27 cellular contexts compared by ENCODE assay signal in the genomic region with DNA sequence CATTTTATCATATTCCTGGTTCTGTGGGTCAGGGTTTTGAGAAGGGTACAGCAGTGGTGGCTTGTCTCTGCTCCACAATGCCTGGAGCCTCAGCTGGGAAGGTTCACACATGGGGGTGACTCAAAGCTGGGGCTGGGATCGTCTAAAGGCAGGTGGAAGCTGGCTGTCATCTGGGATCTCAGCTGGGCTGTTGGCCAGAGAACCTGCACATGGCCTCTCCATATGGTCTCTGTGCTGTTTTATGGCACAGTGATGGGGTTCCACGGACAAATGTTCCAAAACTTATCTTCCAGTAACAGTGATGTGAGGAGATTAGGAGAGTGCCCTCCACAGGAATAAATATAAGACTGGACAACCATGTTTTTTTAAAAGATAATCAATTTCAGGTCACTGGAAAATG.
"Had no signal": no experiment of that assay in that cellular context is flagged by ENCODE, and none has a peak within 500 bp of the region (broad histone marks: within the 10 kb centered on the region; RNA-seq: fewer than 3 reads in every experiment).

No MANE protein-coding gene starts in this region.

- ATAC-seq: activated CD8-positive, alpha-beta T cell treated with anti-CD3 and anti-CD28 coated beads, Interleukin-2, amount 10 ng/mL, durations not matched to agents 7 days and 5 days; activated naive CD8-positive, alpha-beta T cell treated with anti-CD3 and anti-CD28 coated beads, Interleukin-2, amount 50 U/mL, for 24 hours; effector memory CD8-positive, alpha-beta T cell; esophagus mucosa; left ventricle myocardium superior; natural killer cell treated with Interleukin-12 subunit alpha and Interleukin-12 subunit beta and Interleukin-15 and Interleukin-18, amount 100 ng/mL, for 72 hours; psoas muscle had no signal

- H3K36me3 ChIP-seq: neutrophil, ovary, right atrium auricular region, spleen, thoracic aorta, upper lobe of left lung had no signal

- H3K27ac ChIP-seq: dorsolateral prefrontal cortex, neutrophil, ovary, psoas muscle, right atrium auricular region, spleen, thoracic aorta, upper lobe of left lung had no signal

- DNase-seq: activated CD4-positive, alpha-beta T cell treated with anti-CD3 and anti-CD28 coated beads for 1 hour; activated CD4-positive, alpha-beta T cell treated with anti-CD3 and anti-CD28 coated beads, Interleukin-2, amount 50 U/mL, for 1 hour; activated CD8-positive, alpha-beta T cell treated with anti-CD3 and anti-CD28 coated beads, Interleukin-2, amount 10 ng/mL, durations not matched to agents 7 days and 5 days; activated gamma-delta T cell; activated naive CD4-positive, alpha-beta T cell treated with anti-CD3 and anti-CD28 coated beads, Interleukin-2, amount 50 U/mL, for 16 hours; activated naive CD8-positive, alpha-beta T cell treated with anti-CD3 and anti-CD28 coated beads, Interleukin-2, amount 50 U/mL, for 24 hours; effector memory CD8-positive, alpha-beta T cell; foreskin melanocyte; hippocampal formation; left ventricle myocardium superior; mammary epithelial cell; midbrain; ovary; psoas muscle; spleen; stimulated activated CD4-positive, alpha-beta T cell treated with anti-CD3 and anti-CD28 coated beads, Interleukin-4, amount 100 ng/mL, for 24 hours; stimulated activated naive CD4-positive, alpha-beta T cell treated with Interleukin-2 at 50 U/mL for 16 hours; T-helper 9 cell; upper lobe of left lung had no signal

- H3K9me3 ChIP-seq: neutrophil, ovary, thoracic aorta, upper lobe of left lung had no signal

- H3K4me1 ChIP-seq: psoas muscle, right atrium auricular region, upper lobe of left lung had no signal

- H3K27me3 ChIP-seq: dorsolateral prefrontal cortex, neutrophil, ovary, right atrium auricular region, spleen, upper lobe of left lung had no signal

- FAIRE-seq: colon, endothelial cell of umbilical vein had no signal

- H3K4me3 ChIP-seq: dorsolateral prefrontal cortex, ovary, psoas muscle, right atrium auricular region, spleen, thoracic aorta, upper lobe of left lung had no signal
